Comparison of ENCODE assay signal across 7 cellular contexts in the genomic region with DNA sequence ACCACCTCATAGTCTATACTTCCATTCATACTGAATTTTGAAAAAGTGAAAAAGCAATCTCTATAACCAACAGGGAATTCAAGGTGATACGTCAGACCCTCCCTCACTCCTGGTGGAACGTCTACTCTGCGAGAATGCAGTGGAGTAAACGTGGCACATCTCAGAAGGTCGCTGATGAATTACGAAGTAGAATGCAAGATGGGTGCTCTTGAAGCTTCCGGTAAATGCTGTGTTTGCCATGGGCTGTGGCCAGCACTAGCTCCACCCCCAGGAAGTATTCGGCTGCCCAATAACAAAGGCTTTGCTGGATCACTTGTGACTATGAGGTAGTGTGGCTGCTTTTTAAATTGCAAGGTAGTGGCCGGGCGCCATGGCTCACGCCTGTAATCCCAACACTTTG.
"Had no signal": no experiment of that assay in that cellular context is flagged by ENCODE, and none has a peak within 500 bp of the region (broad histone marks: within the 10 kb centered on the region; RNA-seq: fewer than 3 reads in every experiment).

No MANE protein-coding gene starts in this region.

- ATAC-seq: HCT116, HepG2 had no signal

- H3K27ac ChIP-seq: HL-60 had no signal

- H3K4me3 ChIP-seq: HAP-1 had no signal

- DNase-seq: GOT3, H7, HFFc6 had no signal

- H3K36me3 ChIP-seq: HAP-1 had no signal

- H3K9me3 ChIP-seq: HAP-1 had no signal

- H3K9me3 Mint-ChIP-seq: HFFc6 had no signal

- H3K4me3 Mint-ChIP-seq: HFFc6 had no signal

- FAIRE-seq: HepG2 had no signal

- H3K27ac Mint-ChIP-seq: HFFc6 had no signal
